9 cellular contexts compared by ENCODE assay signal in genomic region chr4:110260299-110260698, GRCh38.
"Had no signal": no experiment of that assay in that cellular context is flagged by ENCODE, and none has a peak within 500 bp of the region (broad histone marks: within the 10 kb centered on the region; RNA-seq: fewer than 3 reads in every experiment).

No MANE protein-coding gene starts in this region.

- H3K4me1 Mint-ChIP-seq: H9, IgD-negative memory B cell had no signal

- H3K27me3 Mint-ChIP-seq: IgD-negative memory B cell had no signal

- H3K4me3 ChIP-seq: GM23248 had no signal

- H3K9ac ChIP-seq: GM23248 had no signal

- DNase-seq: GM23248, H9, HCEC 1CT, KG1 had no signal

- H3K9me3 Mint-ChIP-seq: H9 had no signal

- H3K4me3 Mint-ChIP-seq: H9, IgD-negative memory B cell had no signal

- H3K27ac Mint-ChIP-seq: IgD-negative memory B cell had no signal

- H3K27ac ChIP-seq: GM23248, HL-60 had no signal

- ATAC-seq: HepG2 had no signal

- FAIRE-seq: H1, H54, HepG2 had no signal
